8 cellular contexts compared by ENCODE assay signal in the genomic region with DNA sequence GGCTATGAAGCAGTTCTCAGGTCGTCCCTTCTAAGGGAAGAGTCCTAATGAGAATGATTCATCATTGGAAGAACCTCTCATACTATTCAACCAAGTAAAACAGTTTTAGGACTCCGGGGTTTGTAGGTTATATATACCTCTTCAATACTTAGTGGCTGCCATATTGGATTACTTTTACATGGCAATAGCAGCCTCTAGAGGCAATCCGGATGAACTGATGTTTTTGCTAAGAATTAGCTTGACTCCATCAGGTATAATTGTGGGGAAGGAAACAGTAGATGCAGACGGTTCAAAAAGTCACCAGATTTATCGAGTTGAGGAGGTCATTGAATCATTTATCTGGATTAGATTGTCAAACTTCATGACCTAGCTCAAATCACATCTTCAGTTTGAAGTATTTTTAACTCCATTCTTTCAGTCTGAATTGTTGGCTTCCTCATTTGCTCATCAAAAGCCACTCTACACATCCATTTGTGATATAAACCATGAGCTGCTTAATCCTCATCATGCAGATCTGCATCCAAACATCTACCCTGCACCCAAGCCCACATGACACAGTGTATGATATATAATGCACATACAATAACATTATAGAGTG. TPM values are rescaled to one million over a fixed set of nuclear protein-coding genes. Genes with fewer than 3 reads are reported as not detected.
A peak's percentile ranks its signal among the peaks of the same experiment; 100 is the strongest.
DNase-seq lines count a peak whose midpoint lies in the region; ATAC-seq and TF ChIP-seq lines count a peak whose summit lies in the region.

No MANE protein-coding gene starts in this region.

- H3K4me3 Mint-ChIP-seq in CD8-positive, alpha-beta T cell = no peak overlapping the region
- H3K4me3 Mint-ChIP-seq in activated CD8-positive, alpha-beta T cell treated with anti-CD3 and anti-CD28 coated beads, Interleukin-2, amount 10 ng/mL, durations not matched to agents 7 days and 5 days = no peak overlapping the region
- no peak overlapping the region for H3K4me3 Mint-ChIP-seq in stimulated activated memory B cell treated with anti-CD40 and anti-IgM and Interleukin-4, amounts not matched to agents 10 μg/mL and 1 μg/mL and 100 μg/mL, for 72 hours

- peak; percentile 51 for ATAC-seq in CD8-positive, alpha-beta T cell
- ATAC-seq in GM18861 (IDR thresholded peaks at IDR 0.05; ENCODE audit: unreplicated experiment) (peak; percentile 99), HG02970 (IDR thresholded peaks at IDR 0.05; ENCODE audit: low FRiP score, unreplicated experiment) (peak; percentile 84), right cardiac atrium (peak; percentile 88 to 91)
- peak; percentile 76 for ATAC-seq in activated CD8-positive, alpha-beta T cell treated with anti-CD3 and anti-CD28 coated beads, Interleukin-2, amount 10 ng/mL, durations not matched to agents 7 days and 5 days
- ATAC-seq in stimulated activated memory B cell treated with anti-CD40 and anti-IgM and Interleukin-4, amounts not matched to agents 10 μg/mL and 1 μg/mL and 100 μg/mL, for 72 hours = peak; percentile 36

- intact Hi-C loops in CD8-positive, alpha-beta T cell (cut with DNase I, micrococcal nuclease) = loop anchor here (1.0 to 5.0 kb wide), 3 partner anchors 345 to 1235 kb away; partner anchors contain the start of gene PLRG1 (in 1 of the 2)
- intact Hi-C loops in right cardiac atrium (cut with DNase I) = loop anchor here (2.0 to 10.0 kb wide), 5 partner anchors 112 to 382 kb away; no protein-coding TSS in a partner anchor

- TF ChIP-seq CTCF in CD8-positive, alpha-beta T cell (IDR thresholded peaks at IDR 0.05) = peak; percentile 42

- CTCF ChIA-PET in CD8-positive, alpha-beta T cell (lab: Charles Lee) = interaction anchor here (0.6 to 1.0 kb wide), 4 partner anchors 14 to 348 kb away, joined by 3 to 6 read pairs (median 4); no protein-coding TSS in a partner anchor
- CTCF ChIA-PET in activated CD8-positive, alpha-beta T cell treated with anti-CD3 and anti-CD28 coated beads, Interleukin-2, amount 10 ng/mL, durations not matched to agents 7 days and 5 days (lab: Charles Lee) = interaction anchor here (0.7 to 1.7 kb wide), 20 partner anchors 9 to 980 kb away, joined by 3 to 10 read pairs (median 4); no protein-coding TSS in a partner anchor

- H3K9me3 ChIP-seq in CD8-positive, alpha-beta T cell (ENCODE audit: low read length) = no peaks in the 10 kb centered on the region
- H3K9me3 ChIP-seq in right cardiac atrium (ENCODE audit: control insufficient read depth, low read length) = no peaks in the 10 kb centered on the region

- no peak overlapping the region for H3K4me3 ChIP-seq in CD8-positive, alpha-beta T cell (ENCODE audit: low read depth, low read length)
- H3K4me3 ChIP-seq in right cardiac atrium (ENCODE audit: low read length) = no peak overlapping the region

- no peaks in the 10 kb centered on the region for H3K4me1 Mint-ChIP-seq in CD8-positive, alpha-beta T cell (ENCODE audit: low read depth)
- H3K4me1 Mint-ChIP-seq in activated CD8-positive, alpha-beta T cell treated with anti-CD3 and anti-CD28 coated beads, Interleukin-2, amount 10 ng/mL, durations not matched to agents 7 days and 5 days (ENCODE audit: low read depth) = no peaks in the 10 kb centered on the region
- H3K4me1 Mint-ChIP-seq in stimulated activated memory B cell treated with anti-CD40 and anti-IgM and Interleukin-4, amounts not matched to agents 10 μg/mL and 1 μg/mL and 100 μg/mL, for 72 hours = no peaks in the 10 kb centered on the region

- DNase-seq in CD8-positive, alpha-beta T cell = no peak
- DNase-seq in NCI-H2029 treated with DMSO at 0.1 percent for 48 hours (lab: John Stamatoyannopoulos, UW) (peak; percentile 37), right cardiac atrium (no peak)
- peak; percentile 31 for DNase-seq in activated CD8-positive, alpha-beta T cell treated with anti-CD3 and anti-CD28 coated beads, Interleukin-2, amount 10 ng/mL, durations not matched to agents 7 days and 5 days
- no peak for DNase-seq in activated T-cell treated with anti-CD3 and anti-CD28 coated beads, Interleukin-2, amount 50 U/mL, for 1 hour

- no peaks in the 10 kb centered on the region for H3K9me3 Mint-ChIP-seq in CD8-positive, alpha-beta T cell
- no peaks in the 10 kb centered on the region for H3K9me3 Mint-ChIP-seq in activated CD8-positive, alpha-beta T cell treated with anti-CD3 and anti-CD28 coated beads, Interleukin-2, amount 10 ng/mL, durations not matched to agents 7 days and 5 days (ENCODE audit: insufficient read depth)
- no peaks in the 10 kb centered on the region for H3K9me3 Mint-ChIP-seq in stimulated activated memory B cell treated with anti-CD40 and anti-IgM and Interleukin-4, amounts not matched to agents 10 μg/mL and 1 μg/mL and 100 μg/mL, for 72 hours

- POLR2A ChIA-PET in CD8-positive, alpha-beta T cell (lab: Charles Lee) = interaction anchor here (0.5 kb wide), 1 partner anchor 89 kb away, joined by 3 read pairs; no protein-coding TSS in a partner anchor
- POLR2A ChIA-PET in activated CD8-positive, alpha-beta T cell treated with anti-CD3 and anti-CD28 coated beads, Interleukin-2, amount 10 ng/mL, durations not matched to agents 7 days and 5 days (lab: Charles Lee) = no interaction called here

- no peak overlapping the region for H3K27ac Mint-ChIP-seq in CD8-positive, alpha-beta T cell
- H3K27ac Mint-ChIP-seq in activated CD8-positive, alpha-beta T cell treated with anti-CD3 and anti-CD28 coated beads, Interleukin-2, amount 10 ng/mL, durations not matched to agents 7 days and 5 days = no peak overlapping the region
- H3K27ac Mint-ChIP-seq in stimulated activated memory B cell treated with anti-CD40 and anti-IgM and Interleukin-4, amounts not matched to agents 10 μg/mL and 1 μg/mL and 100 μg/mL, for 72 hours = no peak overlapping the region

- H3K36me3 ChIP-seq in CD8-positive, alpha-beta T cell (ENCODE audit: insufficient read depth, low read length) = no peaks in the 10 kb centered on the region

- H3K27me3 ChIP-seq in CD8-positive, alpha-beta T cell (ENCODE audit: insufficient read depth, low read length) = no peaks in the 10 kb centered on the region
- H3K27me3 ChIP-seq in right cardiac atrium (ENCODE audit: control insufficient read depth, insufficient read depth) = no peaks in the 10 kb centered on the region

- H3K4me1 ChIP-seq in CD8-positive, alpha-beta T cell (ENCODE audit: insufficient read depth, low read length) = no peaks in the 10 kb centered on the region
- no peaks in the 10 kb centered on the region for H3K4me1 ChIP-seq in right cardiac atrium (ENCODE audit: control insufficient read depth, insufficient read depth, low read length)

- no peaks in the 10 kb centered on the region for H3K27me3 Mint-ChIP-seq in CD8-positive, alpha-beta T cell (ENCODE audit: low read depth)
- no peaks in the 10 kb centered on the region for H3K27me3 Mint-ChIP-seq in activated CD8-positive, alpha-beta T cell treated with anti-CD3 and anti-CD28 coated beads, Interleukin-2, amount 10 ng/mL, durations not matched to agents 7 days and 5 days (ENCODE audit: low read depth)
- no peaks in the 10 kb centered on the region for H3K27me3 Mint-ChIP-seq in stimulated activated memory B cell treated with anti-CD40 and anti-IgM and Interleukin-4, amounts not matched to agents 10 μg/mL and 1 μg/mL and 100 μg/mL, for 72 hours

- no peak overlapping the region for H3K27ac ChIP-seq in CD8-positive, alpha-beta T cell (ENCODE audit: low read depth, low read length)
- no peak overlapping the region for H3K27ac ChIP-seq in right cardiac atrium (ENCODE audit: low read length)

- 18% methylated on average over 5 of the region's 5 CpGs for WGBS in right cardiac atrium

- no peaks in the 10 kb centered on the region for H3K36me3 Mint-ChIP-seq in CD8-positive, alpha-beta T cell
- no peaks in the 10 kb centered on the region for H3K36me3 Mint-ChIP-seq in activated CD8-positive, alpha-beta T cell treated with anti-CD3 and anti-CD28 coated beads, Interleukin-2, amount 10 ng/mL, durations not matched to agents 7 days and 5 days (ENCODE audit: low read depth)
- H3K36me3 Mint-ChIP-seq in stimulated activated memory B cell treated with anti-CD40 and anti-IgM and Interleukin-4, amounts not matched to agents 10 μg/mL and 1 μg/mL and 100 μg/mL, for 72 hours = no peaks in the 10 kb centered on the region

RNA-seq across cellular contexts. Expression of gene GUCY1B1, which starts 28.4 kb away (rescaled TPM):
- not detected for total RNA-seq in CD8-positive, alpha-beta T cell
- total RNA-seq in activated CD8-positive, alpha-beta T cell treated with anti-CD3 and anti-CD28 coated beads, Interleukin-2, amount 10 ng/mL, durations not matched to agents 7 days and 5 days = under 1 TPM; 0.10 to 0.26 TPM
- 10 to 100 TPM in 1 of 4 donors, 1 to 10 TPM in 3; 8.0 to 12.9 (median 9.3) TPM for total RNA-seq in right cardiac atrium
- 7.5 TPM for polyA plus RNA-seq in right cardiac atrium

Comparison
In these comparisons a context has a peak if more than half of its experiments do, and no peak if none do; other contexts are left out.
1. ATAC-seq: peak in every context shown above with its lines; median percentile 99 in GM18861; 90 in right cardiac atrium; 84 in HG02970; 76 in activated CD8-positive, alpha-beta T cell treated with anti-CD3 and anti-CD28 coated beads, Interleukin-2, amount 10 ng/mL, durations not matched to agents 7 days and 5 days; 51 in CD8-positive, alpha-beta T cell; 36 in stimulated activated memory B cell treated with anti-CD40 and anti-IgM and Interleukin-4, amounts not matched to agents 10 μg/mL and 1 μg/mL and 100 μg/mL, for 72 hours.
2. DNase-seq: peak in NCI-H2029 treated with DMSO at 0.1 percent for 48 hours (single experiment) and activated CD8-positive, alpha-beta T cell treated with anti-CD3 and anti-CD28 coated beads, Interleukin-2, amount 10 ng/mL, durations not matched to agents 7 days and 5 days (single experiment); none in CD8-positive, alpha-beta T cell (0 of 7), right cardiac atrium (0 of 3) and activated T-cell treated with anti-CD3 and anti-CD28 coated beads, Interleukin-2, amount 50 U/mL, for 1 hour (single experiment).
3. RNA of gene GUCY1B1, which starts 28.4 kb away (total RNA-seq): 8.0 to 12.9 TPM in right cardiac atrium; 0.10 to 0.26 TPM in activated CD8-positive, alpha-beta T cell treated with anti-CD3 and anti-CD28 coated beads, Interleukin-2, amount 10 ng/mL, durations not matched to agents 7 days and 5 days and not detected in CD8-positive, alpha-beta T cell; every median in the first group is over 4 times any median in the second.